In the genomic region with DNA sequence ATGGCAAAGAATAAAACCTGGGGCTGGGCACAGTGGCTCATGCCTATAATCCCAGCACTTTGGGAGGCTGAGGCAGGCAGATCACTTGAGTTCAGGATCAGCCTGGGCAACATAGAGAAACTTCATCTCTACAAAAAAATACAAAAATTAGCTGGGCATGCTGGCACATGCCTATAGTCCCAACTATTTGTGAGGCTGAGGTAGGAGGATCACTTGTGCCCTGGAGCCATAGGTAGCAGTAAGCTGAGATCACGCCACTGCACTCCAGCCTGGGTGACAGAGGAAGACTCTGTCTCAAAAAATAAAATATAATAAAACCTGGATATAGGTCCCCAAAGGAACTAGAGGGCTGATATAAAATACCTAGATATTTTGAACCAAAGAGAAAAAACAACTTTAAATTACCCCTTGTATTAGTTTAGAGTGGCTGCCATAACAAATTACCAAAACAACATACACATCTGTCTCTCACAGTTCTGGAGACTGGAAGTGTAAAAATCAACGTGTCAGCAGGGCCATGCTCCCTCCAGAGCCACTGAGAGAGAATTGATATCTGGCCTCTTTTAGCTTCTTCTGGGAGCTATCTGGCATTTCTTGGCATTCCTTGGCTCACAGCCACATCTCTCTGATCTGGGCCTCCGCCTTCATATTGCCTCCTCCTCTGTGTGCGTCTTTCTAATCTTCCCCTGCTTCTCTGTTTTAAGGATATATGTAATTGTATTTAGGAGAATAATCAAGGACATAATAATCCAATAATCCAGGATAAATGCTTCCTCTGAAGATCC, we compare ENCODE assay signal across 15 cellular contexts.
"Had no signal": no experiment of that assay in that cellular context is flagged by ENCODE, and none has a peak within 500 bp of the region (broad histone marks: within the 10 kb centered on the region; RNA-seq: fewer than 3 reads in every experiment).

No MANE protein-coding gene starts in this region.

- H3K27me3 ChIP-seq: adrenal gland, gastroesophageal sphincter, heart left ventricle, neutrophil, thyroid gland had no signal

- H3K27ac ChIP-seq: adrenal gland, gastroesophageal sphincter, heart left ventricle, neutrophil, thyroid gland had no signal

- H3K9me3 Mint-ChIP-seq: activated naive CD4-positive, alpha-beta T cell treated with anti-CD3 and anti-CD28 coated beads, Interleukin-2, amount 50 U/mL, for 72 hours; activated T-helper 1 cell treated with anti-CD3 and anti-CD28 coated beads, Interleukin-12 subunit alpha, Interleukin-12 subunit beta, Interleukin-2, Interleukin-4 antibody, amounts not matched to agents 30 ng/mL and 10 ng/mL and 1 ng/mL, durations not matched to agents 14 hours and 24 hours and 36 hours; immature natural killer cell; natural killer cell treated with Interleukin-12 subunit alpha and Interleukin-12 subunit beta and Interleukin-15 and Interleukin-18, amount 100 ng/mL, for 72 hours; T-helper 1 cell treated with Interleukin-12 subunit alpha and Interleukin-12 subunit beta and Interleukin-4 antibody, amounts not matched to agents 30 μg/mL and 1 μg/mL, for 36 hours had no signal

- H3K4me3 ChIP-seq: adrenal gland, gastroesophageal sphincter, heart left ventricle, thyroid gland had no signal

- H3K27me3 Mint-ChIP-seq: natural killer cell treated with Interleukin-12 subunit alpha and Interleukin-12 subunit beta and Interleukin-15 and Interleukin-18, amount 100 ng/mL, for 72 hours had no signal

- ATAC-seq: activated naive CD4-positive, alpha-beta T cell treated with anti-CD3 and anti-CD28 coated beads, Interleukin-2, amount 50 U/mL, for 72 hours; gastroesophageal sphincter; heart left ventricle; natural killer cell treated with Interleukin-12 subunit alpha and Interleukin-12 subunit beta and Interleukin-15 and Interleukin-18, amount 100 ng/mL, for 72 hours had no signal

- H3K4me1 Mint-ChIP-seq: immature natural killer cell had no signal

- H3K4me3 Mint-ChIP-seq: activated T-helper 1 cell treated with anti-CD3 and anti-CD28 coated beads, Interleukin-12 subunit alpha, Interleukin-12 subunit beta, Interleukin-2, Interleukin-4 antibody, amounts not matched to agents 30 ng/mL and 10 ng/mL and 1 ng/mL, durations not matched to agents 14 hours and 24 hours and 36 hours; immature natural killer cell; natural killer cell treated with Interleukin-12 subunit alpha and Interleukin-12 subunit beta and Interleukin-15 and Interleukin-18, amount 100 ng/mL, for 72 hours; T-helper 1 cell treated with Interleukin-12 subunit alpha and Interleukin-12 subunit beta and Interleukin-4 antibody, amounts not matched to agents 30 μg/mL and 1 μg/mL, for 36 hours had no signal

- H3K4me1 ChIP-seq: adrenal gland, gastroesophageal sphincter, thyroid gland had no signal

- H3K36me3 ChIP-seq: adrenal gland, gastroesophageal sphincter, heart left ventricle, neutrophil, thyroid gland had no signal

- H3K9me3 ChIP-seq: adrenal gland, gastroesophageal sphincter, heart left ventricle, neutrophil, thyroid gland had no signal

- H3K27ac Mint-ChIP-seq: activated naive CD4-positive, alpha-beta T cell treated with anti-CD3 and anti-CD28 coated beads, Interleukin-2, amount 50 U/mL, for 72 hours; activated T-helper 1 cell treated with anti-CD3 and anti-CD28 coated beads, Interleukin-12 subunit alpha, Interleukin-12 subunit beta, Interleukin-2, Interleukin-4 antibody, amounts not matched to agents 30 ng/mL and 10 ng/mL and 1 ng/mL, durations not matched to agents 14 hours and 24 hours and 36 hours; immature natural killer cell; natural killer cell treated with Interleukin-12 subunit alpha and Interleukin-12 subunit beta and Interleukin-15 and Interleukin-18, amount 100 ng/mL, for 72 hours; T-helper 1 cell treated with Interleukin-12 subunit alpha and Interleukin-12 subunit beta and Interleukin-4 antibody, amounts not matched to agents 30 μg/mL and 1 μg/mL, for 36 hours had no signal

- H3K36me3 Mint-ChIP-seq: activated naive CD4-positive, alpha-beta T cell treated with anti-CD3 and anti-CD28 coated beads, Interleukin-2, amount 50 U/mL, for 72 hours; immature natural killer cell; natural killer cell treated with Interleukin-12 subunit alpha and Interleukin-12 subunit beta and Interleukin-15 and Interleukin-18, amount 100 ng/mL, for 72 hours had no signal

- DNase-seq: activated CD4-positive, alpha-beta T cell treated with anti-CD3 and anti-CD28 coated beads, Interleukin-2, amount 50 U/mL, for 48 hours; activated gamma-delta T cell treated with Interleukin-2 at 50 U/mL for 16 hours; activated T-cell treated with anti-CD3 and anti-CD28 coated beads for 4 hours; adrenal gland; heart left ventricle; immature natural killer cell; posterior cingulate gyrus; stimulated activated naive CD4-positive, alpha-beta T cell treated with Interleukin-2 at 50 U/mL for 16 hours; thyroid gland had no signal
